35 cellular contexts compared by ENCODE assay signal in genomic region chr10:75476985-75477384, GRCh38. TPM values are rescaled to one million over a fixed set of nuclear protein-coding genes. Genes with fewer than 3 reads are reported as not detected.
"Had no signal": no experiment of that assay in that cellular context is flagged by ENCODE, and none has a peak within 500 bp of the region (broad histone marks: within the 10 kb centered on the region; RNA-seq: fewer than 3 reads in every experiment).

No MANE protein-coding gene starts in this region.

- H3K9me3 ChIP-seq: MG63 had no signal

- H3K4me3 ChIP-seq: MG63 had no signal

- H3K36me3 ChIP-seq: MG63 had no signal

- H3K27me3 ChIP-seq: MG63 had no signal

- DNase-seq: Kasumi-1, MG63, MM.1S, MV-4-11, NCI-H1048, NCI-H1092, NCI-H1092 treated with DMSO at 0.1 percent for 48 hours, NCI-H1105, NCI-H1105 treated with DMSO at 0.1 percent for 48 hours, NCI-H1417 treated with DMSO at 0.1 percent for 48 hours, NCI-H1436, NCI-H1436 treated with DMSO at 0.1 percent for 48 hours, NCI-H146, NCI-H1694, NCI-H1694 treated with DMSO at 0.1 percent for 48 hours, NCI-H187, NCI-H187 treated with DMSO at 0.1 percent for 48 hours, NCI-H1930, NCI-H2029, NCI-H2029 treated with DMSO at 0.1 percent for 48 hours, NCI-H2081, NCI-H2081 treated with DMSO at 0.1 percent for 48 hours, NCI-H2107, NCI-H2171, NCI-H2171 treated with DMSO at 0.1 percent for 48 hours, NCI-H2227 treated with DMSO at 0.1 percent for 48 hours, NCI-H226, NCI-H345, NCI-H446, NCI-H446 treated with DMSO at 0.1 percent for 48 hours, NCI-H510A, NCI-H510A treated with DMSO at 0.1 percent for 48 hours, NCI-H524 had no signal

RNA-seq across cellular contexts. Expression of gene LRMDA, which starts 45.6 kb away (rescaled TPM):
- total RNA-seq: LHCN-M2, MCF 10A had no signal
